In the genomic region with DNA sequence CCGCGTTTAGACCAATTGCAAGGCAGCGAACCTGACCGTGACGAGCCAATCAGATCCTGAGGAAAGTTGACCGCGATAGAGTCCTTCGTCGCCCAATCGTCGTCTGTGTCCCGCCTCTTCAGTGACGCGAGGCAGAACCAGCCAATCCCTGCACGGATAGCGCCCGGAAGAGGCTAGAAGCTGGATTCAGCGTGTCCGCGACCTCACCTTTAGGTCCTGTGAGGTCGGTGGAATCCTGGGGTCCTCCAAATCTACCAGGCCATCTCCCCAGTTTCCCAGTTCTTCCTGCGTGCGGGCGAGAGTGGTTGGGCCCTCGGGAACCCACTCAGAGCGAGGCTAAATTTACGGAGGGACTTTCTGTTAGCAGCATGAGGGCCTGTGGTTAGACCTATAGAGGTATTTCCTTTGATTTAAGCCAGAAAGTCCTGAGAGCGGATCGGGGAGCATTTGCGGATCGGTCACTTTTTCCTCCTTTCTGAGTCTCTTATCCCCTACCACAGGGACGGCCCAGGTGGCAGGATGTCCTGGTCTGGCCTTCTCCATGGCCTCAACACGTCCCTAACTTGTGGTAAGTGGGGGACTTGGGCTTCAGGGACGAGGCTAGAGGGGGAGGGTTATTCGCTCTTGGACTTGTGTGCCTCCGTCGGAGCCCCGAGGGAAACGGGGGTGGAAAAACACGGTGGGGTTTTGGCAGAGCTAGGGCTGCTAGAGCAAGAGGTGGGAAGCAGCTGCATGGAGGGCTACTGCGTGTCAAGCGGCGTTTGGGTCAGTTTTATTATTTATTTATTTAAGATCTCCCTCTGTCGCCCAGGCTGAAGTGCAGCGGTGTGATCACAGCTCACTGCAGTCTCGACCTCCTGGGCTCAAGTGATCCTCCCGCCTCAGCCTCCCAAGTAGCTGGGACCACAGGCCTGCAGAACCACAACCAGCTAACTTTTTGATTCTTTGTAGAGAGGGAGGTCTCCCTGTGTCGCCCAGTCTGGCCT, we compare ENCODE assay signal across 1 cellular context.
TF ChIP-seq lines count a peak whose summit lies in the region.

A gene (plus strand): TSS at position 169 of the 986 bp plus-strand sequence. CDS start 351 bp downstream, at position 520.

TF ChIP-seq in HepG2, 621 proteins besides CTCF, POLR2A, EP300 and RAD21 (continued from another document and continues in another):
- TF ChIP-seq, protein P1, sequence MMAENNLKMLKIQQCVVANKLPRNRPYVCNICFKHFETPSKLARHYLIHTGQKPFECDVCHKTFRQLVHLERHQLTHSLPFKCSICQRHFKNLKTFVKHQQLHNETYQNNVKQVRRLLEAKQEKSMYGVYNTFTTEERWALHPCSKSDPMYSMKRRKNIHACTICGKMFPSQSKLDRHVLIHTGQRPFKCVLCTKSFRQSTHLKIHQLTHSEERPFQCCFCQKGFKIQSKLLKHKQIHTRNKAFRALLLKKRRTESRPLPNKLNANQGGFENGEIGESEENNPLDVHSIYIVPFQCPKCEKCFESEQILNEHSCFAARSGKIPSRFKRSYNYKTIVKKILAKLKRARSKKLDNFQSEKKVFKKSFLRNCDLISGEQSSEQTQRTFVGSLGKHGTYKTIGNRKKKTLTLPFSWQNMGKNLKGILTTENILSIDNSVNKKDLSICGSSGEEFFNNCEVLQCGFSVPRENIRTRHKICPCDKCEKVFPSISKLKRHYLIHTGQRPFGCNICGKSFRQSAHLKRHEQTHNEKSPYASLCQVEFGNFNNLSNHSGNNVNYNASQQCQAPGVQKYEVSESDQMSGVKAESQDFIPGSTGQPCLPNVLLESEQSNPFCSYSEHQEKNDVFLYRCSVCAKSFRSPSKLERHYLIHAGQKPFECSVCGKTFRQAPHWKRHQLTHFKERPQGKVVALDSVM (CRISPR knock-in tag; IDR thresholded peaks at IDR 0.05): peak; percentile 97
- TF ChIP-seq ZZZ3 (CRISPR knock-in tag; IDR thresholded peaks at IDR 0.05; ENCODE audit: borderline replicate concordance) (0 out of 2 replicates have a peak, but pooled peaks have one; percentile 25), TAF1 (CRISPR knock-in tag; IDR thresholded peaks at IDR 0.05) (peak; percentile 40; the same call in 1 of the 2 replicates), HNRNPH1 (optimal IDR thresholded peaks at IDR 0.05; ENCODE audit: low read depth, low read length) (no peak), DPF2 (CRISPR knock-in tag; IDR thresholded peaks at IDR 0.05; ENCODE audit: borderline replicate concordance, low read depth) (no peak), STAT5B (CRISPR knock-in tag; IDR thresholded peaks at IDR 0.05) (0 out of 2 replicates have a peak, but pooled peaks have one; percentile 25), ZNF354B (CRISPR knock-in tag; IDR thresholded peaks at IDR 0.05) (no peak), TARDBP (CRISPR knock-in tag; IDR thresholded peaks at IDR 0.05) (no peak), MAF1 (CRISPR knock-in tag; IDR thresholded peaks at IDR 0.05; ENCODE audit: borderline replicate concordance) (0 out of 2 replicates have a peak, but pooled peaks have one; percentile 22), KDM5A (IDR thresholded peaks at IDR 0.05; ENCODE audit: borderline replicate concordance, low read length) (peak; percentile 68), NFYB (CRISPR knock-in tag; IDR thresholded peaks at IDR 0.05) (peak; percentile 95), ARNTL (CRISPR knock-in tag; IDR thresholded peaks at IDR 0.05) (0 out of 2 replicates have a peak, but pooled peaks have one; percentile 33), SAFB2 (CRISPR knock-in tag; IDR thresholded peaks at IDR 0.05; ENCODE audit: borderline replicate concordance, low read depth) (no peak), YEATS4 (CRISPR knock-in tag; IDR thresholded peaks at IDR 0.05; ENCODE audit: borderline replicate concordance) (no peak), SP4 (CRISPR knock-in tag; IDR thresholded peaks at IDR 0.05) (peak; percentile 8; the same call in 1 of the 2 replicates), SMAD3 (CRISPR knock-in tag; IDR thresholded peaks at IDR 0.05) (peak; percentile 14; the same call in 1 of the 2 replicates), ZNF607 (CRISPR knock-in tag; IDR thresholded peaks at IDR 0.05; ENCODE audit: borderline replicate concordance) (no peak), PPARG (CRISPR knock-in tag; conservative IDR thresholded peaks at IDR 0.05) (0 out of 2 replicates have a peak, but pooled peaks have one; percentile 2), HNF4G (IDR thresholded peaks at IDR 0.05; ENCODE audit: borderline replicate concordance, low read depth, low read length) (no peak), HNF4G (CRISPR knock-in tag; IDR thresholded peaks at IDR 0.05; ENCODE audit: borderline replicate concordance, low read depth) (no peak), ZMYM3 (CRISPR knock-in tag; IDR thresholded peaks at IDR 0.05) (peak; percentile 90), ZNF780A (CRISPR knock-in tag; IDR thresholded peaks at IDR 0.05) (no peak), HOXA3 (CRISPR knock-in tag; IDR thresholded peaks at IDR 0.05) (peak; percentile 52; the same call in 1 of the 2 replicates), MEF2D (CRISPR knock-in tag; IDR thresholded peaks at IDR 0.05) (peak; percentile 10; the same call in 1 of the 2 replicates), FOXC1 (CRISPR knock-in tag; IDR thresholded peaks at IDR 0.05; ENCODE audit: borderline replicate concordance) (peak; percentile 11; the same call in 1 of the 2 replicates), ZNF879 (CRISPR knock-in tag; IDR thresholded peaks at IDR 0.05) (0 out of 2 replicates have a peak, but pooled peaks have one; percentile 68), KDM4B (CRISPR knock-in tag; IDR thresholded peaks at IDR 0.05) (no peak), ZNF124 (CRISPR knock-in tag; IDR thresholded peaks at IDR 0.05) (no peak), ZNF775 (CRISPR knock-in tag; IDR thresholded peaks at IDR 0.05; ENCODE audit: borderline replicate concordance) (peak; percentile 66; the same call in 1 of the 2 replicates), POLR2G (IDR thresholded peaks at IDR 0.05; ENCODE audit: low read depth, low read length) (peak; percentile 94), NFRKB (IDR thresholded peaks at IDR 0.05) (no peak), ARID2 (CRISPR knock-in tag; IDR thresholded peaks at IDR 0.05; ENCODE audit: borderline replicate concordance) (no peak), ZNF136 (CRISPR knock-in tag; IDR thresholded peaks at IDR 0.05; ENCODE audit: low read depth) (0 out of 2 replicates have a peak, but pooled peaks have one; percentile 47), ZNF232 (CRISPR knock-in tag; IDR thresholded peaks at IDR 0.05; ENCODE audit: borderline replicate concordance) (0 out of 2 replicates have a peak, but pooled peaks have one; percentile 2), ZNF839 (CRISPR knock-in tag; IDR thresholded peaks at IDR 0.05; ENCODE audit: borderline replicate concordance) (0 out of 2 replicates have a peak, but pooled peaks have one; percentile 32), THAP11 (CRISPR knock-in tag; IDR thresholded peaks at IDR 0.05) (peak; percentile 80), SNAI1 (CRISPR knock-in tag; IDR thresholded peaks at IDR 0.05; ENCODE audit: borderline replicate concordance) (0 out of 2 replicates have a peak, but pooled peaks have one; percentile 34), FOXM1 (CRISPR knock-in tag; IDR thresholded peaks at IDR 0.05) (no peak), CBX1 (IDR thresholded peaks at IDR 0.05; ENCODE audit: low read depth) (no peak), TAF15 (IDR thresholded peaks at IDR 0.05; ENCODE audit: low read depth, low read length, poor library complexity, severe bottlenecking) (no peak), ZNF143 (CRISPR knock-in tag; IDR thresholded peaks at IDR 0.05) (0 out of 2 replicates have a peak, but pooled peaks have one; percentile 4)
- TF ChIP-seq, protein P2, sequence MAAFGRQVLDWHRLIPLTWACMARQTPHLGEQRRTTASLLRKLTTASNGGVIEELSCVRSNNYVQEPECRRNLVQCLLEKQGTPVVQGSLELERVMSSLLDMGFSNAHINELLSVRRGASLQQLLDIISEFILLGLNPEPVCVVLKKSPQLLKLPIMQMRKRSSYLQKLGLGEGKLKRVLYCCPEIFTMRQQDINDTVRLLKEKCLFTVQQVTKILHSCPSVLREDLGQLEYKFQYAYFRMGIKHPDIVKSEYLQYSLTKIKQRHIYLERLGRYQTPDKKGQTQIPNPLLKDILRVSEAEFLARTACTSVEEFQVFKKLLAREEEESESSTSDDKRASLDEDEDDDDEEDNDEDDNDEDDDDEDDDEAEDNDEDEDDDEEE (CRISPR knock-in tag; IDR thresholded peaks at IDR 0.05): no peak
- TF ChIP-seq, protein P3, sequence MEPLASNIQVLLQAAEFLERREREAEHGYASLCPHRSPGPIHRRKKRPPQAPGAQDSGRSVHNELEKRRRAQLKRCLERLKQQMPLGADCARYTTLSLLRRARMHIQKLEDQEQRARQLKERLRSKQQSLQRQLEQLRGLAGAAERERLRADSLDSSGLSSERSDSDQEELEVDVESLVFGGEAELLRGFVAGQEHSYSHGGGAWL (CRISPR knock-in tag; IDR thresholded peaks at IDR 0.05): peak; percentile 21; the same call in 1 of the 2 replicates
- TF ChIP-seq, protein P4, sequence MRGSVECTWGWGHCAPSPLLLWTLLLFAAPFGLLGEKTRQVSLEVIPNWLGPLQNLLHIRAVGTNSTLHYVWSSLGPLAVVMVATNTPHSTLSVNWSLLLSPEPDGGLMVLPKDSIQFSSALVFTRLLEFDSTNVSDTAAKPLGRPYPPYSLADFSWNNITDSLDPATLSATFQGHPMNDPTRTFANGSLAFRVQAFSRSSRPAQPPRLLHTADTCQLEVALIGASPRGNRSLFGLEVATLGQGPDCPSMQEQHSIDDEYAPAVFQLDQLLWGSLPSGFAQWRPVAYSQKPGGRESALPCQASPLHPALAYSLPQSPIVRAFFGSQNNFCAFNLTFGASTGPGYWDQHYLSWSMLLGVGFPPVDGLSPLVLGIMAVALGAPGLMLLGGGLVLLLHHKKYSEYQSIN (CRISPR knock-in tag; IDR thresholded peaks at IDR 0.05; ENCODE audit: borderline replicate concordance): no peak
- TF ChIP-seq, protein P5, sequence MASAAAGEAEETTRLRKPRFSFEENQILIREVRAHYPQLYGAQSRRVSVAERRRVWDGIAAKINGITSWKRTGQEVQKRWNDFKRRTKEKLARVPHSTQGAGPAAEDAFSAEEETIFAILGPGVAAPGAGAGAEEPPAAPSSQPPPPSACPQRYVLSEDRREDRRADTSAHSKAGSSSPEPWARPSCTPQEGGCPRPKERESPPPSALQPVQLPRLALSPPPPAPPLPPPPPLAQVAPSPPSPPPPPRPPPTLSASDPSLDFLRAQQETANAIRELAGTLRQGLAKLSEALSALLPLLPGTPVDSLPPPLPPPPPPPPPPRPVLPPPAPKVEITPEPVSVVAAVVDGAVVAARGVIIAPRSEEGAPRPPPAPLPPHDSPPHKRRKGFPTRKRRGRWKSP (CRISPR knock-in tag; IDR thresholded peaks at IDR 0.05): 0 out of 2 replicates have a peak, but pooled peaks have one; percentile 2
- TF ChIP-seq, protein P6, sequence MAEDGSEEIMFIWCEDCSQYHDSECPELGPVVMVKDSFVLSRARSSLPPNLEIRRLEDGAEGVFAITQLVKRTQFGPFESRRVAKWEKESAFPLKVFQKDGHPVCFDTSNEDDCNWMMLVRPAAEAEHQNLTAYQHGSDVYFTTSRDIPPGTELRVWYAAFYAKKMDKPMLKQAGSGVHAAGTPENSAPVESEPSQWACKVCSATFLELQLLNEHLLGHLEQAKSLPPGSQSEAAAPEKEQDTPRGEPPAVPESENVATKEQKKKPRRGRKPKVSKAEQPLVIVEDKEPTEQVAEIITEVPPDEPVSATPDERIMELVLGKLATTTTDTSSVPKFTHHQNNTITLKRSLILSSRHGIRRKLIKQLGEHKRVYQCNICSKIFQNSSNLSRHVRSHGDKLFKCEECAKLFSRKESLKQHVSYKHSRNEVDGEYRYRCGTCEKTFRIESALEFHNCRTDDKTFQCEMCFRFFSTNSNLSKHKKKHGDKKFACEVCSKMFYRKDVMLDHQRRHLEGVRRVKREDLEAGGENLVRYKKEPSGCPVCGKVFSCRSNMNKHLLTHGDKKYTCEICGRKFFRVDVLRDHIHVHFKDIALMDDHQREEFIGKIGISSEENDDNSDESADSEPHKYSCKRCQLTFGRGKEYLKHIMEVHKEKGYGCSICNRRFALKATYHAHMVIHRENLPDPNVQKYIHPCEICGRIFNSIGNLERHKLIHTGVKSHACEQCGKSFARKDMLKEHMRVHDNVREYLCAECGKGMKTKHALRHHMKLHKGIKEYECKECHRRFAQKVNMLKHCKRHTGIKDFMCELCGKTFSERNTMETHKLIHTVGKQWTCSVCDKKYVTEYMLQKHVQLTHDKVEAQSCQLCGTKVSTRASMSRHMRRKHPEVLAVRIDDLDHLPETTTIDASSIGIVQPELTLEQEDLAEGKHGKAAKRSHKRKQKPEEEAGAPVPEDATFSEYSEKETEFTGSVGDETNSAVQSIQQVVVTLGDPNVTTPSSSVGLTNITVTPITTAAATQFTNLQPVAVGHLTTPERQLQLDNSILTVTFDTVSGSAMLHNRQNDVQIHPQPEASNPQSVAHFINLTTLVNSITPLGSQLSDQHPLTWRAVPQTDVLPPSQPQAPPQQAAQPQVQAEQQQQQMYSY (CRISPR knock-in tag; IDR thresholded peaks at IDR 0.05): no peak
- TF ChIP-seq, protein P7, sequence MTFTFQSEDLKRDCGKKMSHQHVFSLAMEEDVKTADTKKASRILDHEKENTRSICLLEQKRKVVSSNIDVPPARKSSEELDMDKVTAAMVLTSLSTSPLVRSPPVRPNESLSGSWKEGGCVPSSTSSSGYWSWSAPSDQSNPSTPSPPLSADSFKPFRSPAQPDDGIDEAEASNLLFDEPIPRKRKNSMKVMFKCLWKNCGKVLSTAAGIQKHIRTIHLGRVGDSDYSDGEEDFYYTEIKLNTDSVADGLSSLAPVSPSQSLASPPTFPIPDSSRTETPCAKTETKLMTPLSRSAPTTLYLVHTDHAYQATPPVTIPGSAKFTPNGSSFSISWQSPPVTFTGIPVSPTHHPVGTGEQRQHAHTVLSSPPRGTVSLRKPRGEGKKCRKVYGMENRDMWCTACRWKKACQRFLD (CRISPR knock-in tag; IDR thresholded peaks at IDR 0.05; ENCODE audit: borderline replicate concordance): peak; percentile 85; the same call in 1 of the 2 replicates
- TF ChIP-seq, protein P8, sequence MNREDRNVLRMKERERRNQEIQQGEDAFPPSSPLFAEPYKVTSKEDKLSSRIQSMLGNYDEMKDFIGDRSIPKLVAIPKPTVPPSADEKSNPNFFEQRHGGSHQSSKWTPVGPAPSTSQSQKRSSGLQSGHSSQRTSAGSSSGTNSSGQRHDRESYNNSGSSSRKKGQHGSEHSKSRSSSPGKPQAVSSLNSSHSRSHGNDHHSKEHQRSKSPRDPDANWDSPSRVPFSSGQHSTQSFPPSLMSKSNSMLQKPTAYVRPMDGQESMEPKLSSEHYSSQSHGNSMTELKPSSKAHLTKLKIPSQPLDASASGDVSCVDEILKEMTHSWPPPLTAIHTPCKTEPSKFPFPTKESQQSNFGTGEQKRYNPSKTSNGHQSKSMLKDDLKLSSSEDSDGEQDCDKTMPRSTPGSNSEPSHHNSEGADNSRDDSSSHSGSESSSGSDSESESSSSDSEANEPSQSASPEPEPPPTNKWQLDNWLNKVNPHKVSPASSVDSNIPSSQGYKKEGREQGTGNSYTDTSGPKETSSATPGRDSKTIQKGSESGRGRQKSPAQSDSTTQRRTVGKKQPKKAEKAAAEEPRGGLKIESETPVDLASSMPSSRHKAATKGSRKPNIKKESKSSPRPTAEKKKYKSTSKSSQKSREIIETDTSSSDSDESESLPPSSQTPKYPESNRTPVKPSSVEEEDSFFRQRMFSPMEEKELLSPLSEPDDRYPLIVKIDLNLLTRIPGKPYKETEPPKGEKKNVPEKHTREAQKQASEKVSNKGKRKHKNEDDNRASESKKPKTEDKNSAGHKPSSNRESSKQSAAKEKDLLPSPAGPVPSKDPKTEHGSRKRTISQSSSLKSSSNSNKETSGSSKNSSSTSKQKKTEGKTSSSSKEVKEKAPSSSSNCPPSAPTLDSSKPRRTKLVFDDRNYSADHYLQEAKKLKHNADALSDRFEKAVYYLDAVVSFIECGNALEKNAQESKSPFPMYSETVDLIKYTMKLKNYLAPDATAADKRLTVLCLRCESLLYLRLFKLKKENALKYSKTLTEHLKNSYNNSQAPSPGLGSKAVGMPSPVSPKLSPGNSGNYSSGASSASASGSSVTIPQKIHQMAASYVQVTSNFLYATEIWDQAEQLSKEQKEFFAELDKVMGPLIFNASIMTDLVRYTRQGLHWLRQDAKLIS (CRISPR knock-in tag; IDR thresholded peaks at IDR 0.05): peak; percentile 52; the same call in 1 of the 2 replicates
